14 cellular contexts compared by ENCODE assay signal in the genomic region with DNA sequence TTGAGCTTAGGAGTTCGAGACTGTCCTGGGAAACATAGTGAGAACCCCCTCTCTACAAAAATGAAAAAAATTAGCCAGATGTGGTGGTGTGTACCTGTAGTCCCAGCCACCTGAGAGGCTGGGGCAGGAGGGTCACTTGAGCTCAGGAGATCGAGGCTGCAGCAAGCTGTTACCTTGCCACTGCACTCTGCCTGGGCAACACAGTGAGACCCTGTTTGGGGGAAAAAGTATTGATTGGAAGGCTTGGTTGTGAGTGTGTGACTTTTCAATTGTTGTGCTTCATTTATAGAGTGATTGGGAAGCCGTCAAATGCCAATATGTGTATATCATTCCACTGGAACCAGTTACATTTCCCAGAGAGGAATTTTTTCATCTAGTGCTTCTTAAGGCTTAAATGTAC. TPM values are rescaled to one million over a fixed set of nuclear protein-coding genes. Genes with fewer than 3 reads are reported as not detected.
A peak's percentile ranks its signal among the peaks of the same experiment; 100 is the strongest.
DNase-seq lines count a peak whose midpoint lies in the region; ATAC-seq and TF ChIP-seq lines count a peak whose summit lies in the region.
"Had no signal": no experiment of that assay in that cellular context is flagged by ENCODE, and none has a peak within 500 bp of the region (broad histone marks: within the 10 kb centered on the region; RNA-seq: fewer than 3 reads in every experiment).

No MANE protein-coding gene starts in this region.

- ATAC-seq in activated naive CD8-positive, alpha-beta T cell treated with anti-CD3 and anti-CD28 coated beads, Interleukin-2, amount 50 U/mL, for 24 hours, result no peak
- no peak for ATAC-seq in stimulated activated naive B cell treated with anti-CD40 and anti-IgM and Interleukin-4, amounts not matched to agents 10 μg/mL and 1 μg/mL and 100 μg/mL, for 72 hours (replicated peaks)

- no peak overlapping the region for H2BK5ac ChIP-seq in H9 (ENCODE audit: insufficient read length, low read length)

- H4K91ac ChIP-seq in H9 (ENCODE audit: insufficient read length, low read depth, low read length), result no peak overlapping the region

- H2BK120ac ChIP-seq in H9 (ENCODE audit: low read depth, low read length, poor library complexity, severe bottlenecking), result no peak overlapping the region

- H3K4me3 Mint-ChIP-seq in activated naive CD8-positive, alpha-beta T cell, result no peak overlapping the region
- H3K4me3 Mint-ChIP-seq in activated naive CD8-positive, alpha-beta T cell treated with anti-CD3 and anti-CD28 coated beads, Interleukin-2, amount 50 U/mL, for 24 hours, result no peak overlapping the region
- H3K4me3 Mint-ChIP-seq in H9 (no peak overlapping the region), chondrocyte (ENCODE audit: unreplicated experiment) (no peak overlapping the region)
- H3K4me3 Mint-ChIP-seq in stimulated activated naive B cell treated with anti-CD40 and anti-IgM and Interleukin-4, amounts not matched to agents 10 μg/mL and 1 μg/mL and 100 μg/mL, for 72 hours, result no peak overlapping the region
- H3K4me3 Mint-ChIP-seq: B cell; CD4-positive, alpha-beta T cell; HFFc6 had no signal

- H3K4ac ChIP-seq in H9 (ENCODE audit: low read depth, low read length), result no peak overlapping the region

- TF ChIP-seq CTCF in H9 (conservative IDR thresholded peaks at IDR 0.05), result no peak
- TF ChIP-seq CTCF in chondrocyte (IDR thresholded peaks at IDR 0.05), result no peak
- no peak for TF ChIP-seq CTCF in esophagus muscularis mucosa (IDR thresholded peaks at IDR 0.05)

- H3K4me2 ChIP-seq in H9 (ENCODE audit: insufficient read depth, insufficient read length, low read length), result no peak overlapping the region

- no peak overlapping the region for H3K23ac ChIP-seq in H9 (ENCODE audit: insufficient read length, low read depth, low read length)

- no peak overlapping the region for H3K4me3 ChIP-seq in esophagus muscularis mucosa

- no peak overlapping the region for H4K5ac ChIP-seq in H9 (ENCODE audit: insufficient read length, low read depth, low read length)

- TF ChIP-seq EP300 in esophagus muscularis mucosa (IDR thresholded peaks at IDR 0.05), result no peak

- WGBS in H9 (ENCODE audit: extremely low coverage, insufficient read length, low lambda C conversion rate), result no CpG with 5 or more reads among the region's 3 CpGs
- 92% methylated on average over 2 of the region's 3 CpGs for WGBS in esophagus muscularis mucosa

- peaks cover 16% of the 10 kb centered on the region for H3K36me3 Mint-ChIP-seq in activated naive CD8-positive, alpha-beta T cell
- peaks cover 86% of the 10 kb centered on the region for H3K36me3 Mint-ChIP-seq in activated naive CD8-positive, alpha-beta T cell treated with anti-CD3 and anti-CD28 coated beads, Interleukin-2, amount 50 U/mL, for 24 hours (ENCODE audit: low read depth)
- H3K36me3 Mint-ChIP-seq in H9 (ENCODE audit: insufficient read depth in 1 of 3, low read depth in 3 of 3) (peaks cover 60 to 93% (median 88%) of the 10 kb centered on the region in 3 experiments; a peak in 6 of 7 replicates), chondrocyte (ENCODE audit: low read depth) (peaks cover 37% of the 10 kb centered on the region)
- H3K36me3 Mint-ChIP-seq in stimulated activated naive B cell treated with anti-CD40 and anti-IgM and Interleukin-4, amounts not matched to agents 10 μg/mL and 1 μg/mL and 100 μg/mL, for 72 hours, result peaks cover 50 to 66% of the 10 kb centered on the region in 2 donors

- no peak for DNase-seq in activated naive CD8-positive, alpha-beta T cell treated with anti-CD3 and anti-CD28 coated beads, Interleukin-2, amount 50 U/mL, for 24 hours
- DNase-seq in H9 (no peak), chondrocyte (ENCODE audit: low spot score) (no peak), NCI-H1436 (lab: John Stamatoyannopoulos, UW) (no peak), esophagus muscularis mucosa (ENCODE audit: extremely low spot score) (no peak)
- no peak for DNase-seq in stimulated activated naive B cell treated with anti-CD40 and anti-IgM and Interleukin-4, amounts not matched to agents 10 μg/mL and 1 μg/mL and 100 μg/mL, for 72 hours
- DNase-seq: C1 segment of cervical spinal cord; CD4-positive, alpha-beta T cell; DMS53; GF-D8; HCEC 1CT; HFFc6 had no signal

- no peaks in the 10 kb centered on the region for H3K23me2 ChIP-seq in H9 (ENCODE audit: insufficient read length, low read depth, low read length, poor library complexity, severe bottlenecking)

- H3K4me1 Mint-ChIP-seq in activated naive CD8-positive, alpha-beta T cell (ENCODE audit: low read depth), result peaks cover 34% of the 10 kb centered on the region
- peaks cover 11% of the 10 kb centered on the region for H3K4me1 Mint-ChIP-seq in activated naive CD8-positive, alpha-beta T cell treated with anti-CD3 and anti-CD28 coated beads, Interleukin-2, amount 50 U/mL, for 24 hours
- H3K4me1 Mint-ChIP-seq in H9 (peaks cover 6 to 13% of the 10 kb centered on the region in 2 experiments; a peak in 2 of 4 replicates), chondrocyte (ENCODE audit: low read depth) (peaks cover 14% of the 10 kb centered on the region)
- H3K4me1 Mint-ChIP-seq in stimulated activated naive B cell treated with anti-CD40 and anti-IgM and Interleukin-4, amounts not matched to agents 10 μg/mL and 1 μg/mL and 100 μg/mL, for 72 hours, result peaks cover 14 to 17% of the 10 kb centered on the region in 2 donors

- H3K56ac ChIP-seq in H9 (ENCODE audit: insufficient read length, low read depth, low read length), result no peak overlapping the region

- H3K79me1 ChIP-seq in H9 (ENCODE audit: insufficient read depth, low read depth, low read length, poor library complexity, severe bottlenecking), result peaks cover 6% of the 10 kb centered on the region

- H2AFZ ChIP-seq in H9 (ENCODE audit: low read length), result no peak overlapping the region

- no peaks in the 10 kb centered on the region for H3K9me3 Mint-ChIP-seq in activated naive CD8-positive, alpha-beta T cell (ENCODE audit: low read depth)
- no peaks in the 10 kb centered on the region for H3K9me3 Mint-ChIP-seq in activated naive CD8-positive, alpha-beta T cell treated with anti-CD3 and anti-CD28 coated beads, Interleukin-2, amount 50 U/mL, for 24 hours
- H3K9me3 Mint-ChIP-seq in H9, result no peaks in the 10 kb centered on the region
- H3K9me3 Mint-ChIP-seq in chondrocyte (ENCODE audit: low read depth), result no peaks in the 10 kb centered on the region
- H3K9me3 Mint-ChIP-seq in stimulated activated naive B cell treated with anti-CD40 and anti-IgM and Interleukin-4, amounts not matched to agents 10 μg/mL and 1 μg/mL and 100 μg/mL, for 72 hours, result no peaks in the 10 kb centered on the region
- H3K9me3 Mint-ChIP-seq: CD4-positive, alpha-beta T cell; HFFc6 had no signal

- H3K27me3 Mint-ChIP-seq in activated naive CD8-positive, alpha-beta T cell, result no peaks in the 10 kb centered on the region
- H3K27me3 Mint-ChIP-seq in activated naive CD8-positive, alpha-beta T cell treated with anti-CD3 and anti-CD28 coated beads, Interleukin-2, amount 50 U/mL, for 24 hours, result no peaks in the 10 kb centered on the region
- H3K27me3 Mint-ChIP-seq in H9 (ENCODE audit: low read depth) (no peaks in the 10 kb centered on the region), chondrocyte (ENCODE audit: low read depth) (no peaks in the 10 kb centered on the region)
- no peaks in the 10 kb centered on the region for H3K27me3 Mint-ChIP-seq in stimulated activated naive B cell treated with anti-CD40 and anti-IgM and Interleukin-4, amounts not matched to agents 10 μg/mL and 1 μg/mL and 100 μg/mL, for 72 hours
- H3K27me3 Mint-ChIP-seq: B cell; CD4-positive, alpha-beta T cell had no signal

- H3K27me3 ChIP-seq in H9 (ENCODE audit: insufficient read depth, low read length) (no peaks in the 10 kb centered on the region), esophagus muscularis mucosa (no peaks in the 10 kb centered on the region)

- intact Hi-C loops in esophagus muscularis mucosa (cut with DNase I), result no loop called here

- peak overlapping the region; percentile 7 for H3K27ac Mint-ChIP-seq in activated naive CD8-positive, alpha-beta T cell
- no peak overlapping the region for H3K27ac Mint-ChIP-seq in activated naive CD8-positive, alpha-beta T cell treated with anti-CD3 and anti-CD28 coated beads, Interleukin-2, amount 50 U/mL, for 24 hours
- peak overlapping the region in 2 of 3 experiments; percentile 21 to 60; a peak in 5 of 7 replicates for H3K27ac Mint-ChIP-seq in H9
- H3K27ac Mint-ChIP-seq in chondrocyte (ENCODE audit: unreplicated experiment), result peak overlapping the region; percentile 24
- H3K27ac Mint-ChIP-seq in stimulated activated naive B cell treated with anti-CD40 and anti-IgM and Interleukin-4, amounts not matched to agents 10 μg/mL and 1 μg/mL and 100 μg/mL, for 72 hours, result peak overlapping the region; percentile 66
- H3K27ac Mint-ChIP-seq: B cell; CD4-positive, alpha-beta T cell; HFFc6 had no signal

- H2AK5ac ChIP-seq in H9 (ENCODE audit: insufficient read length, low read length), result no peak overlapping the region

- TF ChIP-seq POLR2A in esophagus muscularis mucosa (IDR thresholded peaks at IDR 0.05; ENCODE audit: low read depth), result no peak

- H4K20me1 ChIP-seq in H9 (ENCODE audit: control insufficient read depth, insufficient read depth, insufficient read length), result no peaks in the 10 kb centered on the region

- H4K8ac ChIP-seq in H9 (replicated peaks; ENCODE audit: insufficient read length, low read depth, low read length), result no peak overlapping the region

- H3K9ac ChIP-seq in H9 (ENCODE audit: extremely low read depth, insufficient read length, low read length), result no peak overlapping the region

- H3K9me3 ChIP-seq in H9 (ENCODE audit: control insufficient read depth, low read depth, low read length) (no peaks in the 10 kb centered on the region), esophagus muscularis mucosa (no peaks in the 10 kb centered on the region)

- no peak overlapping the region for H2BK20ac ChIP-seq in H9 (ENCODE audit: low read depth, low read length, poor library complexity, severe bottlenecking)

- peaks cover 32% of the 10 kb centered on the region; the same call in 1 of the 2 replicates for H3K79me2 ChIP-seq in H9 (ENCODE audit: insufficient read depth, low read length)

- H3K27ac ChIP-seq in H9 (ENCODE audit: insufficient read length, low read depth, low read length) (no peak overlapping the region), esophagus muscularis mucosa (replicated peaks in 1 of 4) (no peak overlapping the region)

- H3K4me1 ChIP-seq in H9 (ENCODE audit: insufficient read depth, low read length) (no peaks in the 10 kb centered on the region), esophagus muscularis mucosa (peaks cover 0 to under 1% (median 0%) of the 10 kb centered on the region in 4 donors)

- no peak overlapping the region for H2BK12ac ChIP-seq in H9 (ENCODE audit: insufficient read length, low read depth, low read length)

- no peak overlapping the region for H3T11ph ChIP-seq in H9 (ENCODE audit: low read length)

- no peak overlapping the region for H3K14ac ChIP-seq in H9 (ENCODE audit: insufficient read depth, low read length)

- H3K18ac ChIP-seq in H9 (ENCODE audit: insufficient read length, low read depth, low read length), result no peak overlapping the region

- peaks cover 41 to 87% (median 71%) of the 10 kb centered on the region in 4 donors for H3K36me3 ChIP-seq in esophagus muscularis mucosa

- H2BK15ac ChIP-seq in H9 (ENCODE audit: low read depth, low read length), result no peak overlapping the region

RNA-seq across cellular contexts. Expression of a gene that starts 15.2 kb away (rescaled TPM):
- 154 and 186 TPM in 2 replicates for total RNA-seq in H9 (2021)
- total RNA-seq in chondrocyte, result 37.6 to 44.0 TPM (median 39.3 TPM) in 3 replicates
- total RNA-seq in esophagus muscularis mucosa, result 10 to 100 TPM; 21.5 to 53.0 (median 31.0) TPM

RNA-seq across cellular contexts. Expression of a gene that starts 39.5 kb away (rescaled TPM):
- total RNA-seq in H9 (2021) (20.7 and 21.0 TPM in 2 replicates), chondrocyte (8.8 to 12.5 TPM (median 10.1 TPM) in 3 replicates), esophagus muscularis mucosa (10 to 100 TPM; 10.6 to 14.6 (median 11.4) TPM)
